In the genomic region with DNA sequence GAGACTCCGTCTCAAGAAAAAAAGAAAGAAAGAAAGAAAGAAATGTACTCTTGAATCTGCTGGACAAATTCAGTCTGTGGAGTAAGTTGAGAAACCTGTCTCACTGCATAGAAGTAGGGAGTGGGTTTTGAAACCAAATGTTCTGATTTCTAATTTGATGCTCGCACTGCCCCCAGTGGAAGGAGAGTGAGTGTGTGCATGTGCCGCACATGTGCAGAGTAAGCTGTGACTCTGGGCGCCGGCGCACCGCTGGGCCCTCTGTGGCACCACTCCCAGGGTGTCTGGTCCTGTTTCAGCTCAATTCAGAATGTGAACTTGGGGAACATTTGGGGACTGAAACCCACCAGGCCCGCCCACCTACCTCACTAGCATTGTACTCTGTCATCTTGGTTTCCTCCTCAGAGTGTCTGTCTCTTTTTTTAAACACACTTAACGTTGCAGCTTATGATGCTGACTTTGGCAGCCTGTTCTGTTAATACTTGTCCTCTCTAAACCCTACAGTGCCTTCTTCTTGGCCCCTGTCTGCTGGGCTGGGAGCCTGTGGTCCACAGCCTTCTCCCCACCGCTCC, we compare ENCODE assay signal across 15 cellular contexts.
DNase-seq lines count a peak whose midpoint lies in the region; ATAC-seq, FAIRE-seq and TF ChIP-seq lines count a peak whose summit lies in the region.
"Had no signal": no experiment of that assay in that cellular context is flagged by ENCODE, and none has a peak within 500 bp of the region (broad histone marks: within the 10 kb centered on the region; RNA-seq: fewer than 3 reads in every experiment).

No MANE protein-coding gene starts in this region.

- H2BK120ac ChIP-seq in H1 (replicated peaks; ENCODE audit: low read depth, low read length), result no peak overlapping the region

- no peak overlapping the region for H2AK5ac ChIP-seq in H1 (ENCODE audit: low read depth, low read length)

- no peak overlapping the region for H2BK5ac ChIP-seq in H1 (ENCODE audit: low read depth, low read length)

- H3K4me1 ChIP-seq in Karpas-422 (ENCODE audit: low read length), result no peaks in the 10 kb centered on the region
- peaks cover 7 to 24% (median 14%) of the 10 kb centered on the region in 4 experiments; a peak in 6 of 7 replicates for H3K4me1 ChIP-seq in H1 (replicated peaks in 1 of 4; ENCODE audit: control insufficient read depth in 3 of 4, insufficient read depth in 4 of 4, low read length in 3 of 4)
- peaks cover 3 to 4% of the 10 kb centered on the region in 2 donors for H3K4me1 ChIP-seq in thyroid gland

- no peak overlapping the region for H4K5ac ChIP-seq in H1 (ENCODE audit: insufficient read length, low read depth, low read length)

- H3K14ac ChIP-seq in H1 (ENCODE audit: insufficient read length), result no peak overlapping the region

- no peaks in the 10 kb centered on the region for H4K20me1 ChIP-seq in Karpas-422 (ENCODE audit: insufficient read depth, low read depth, low read length)
- H4K20me1 ChIP-seq in H1 (replicated peaks in 1 of 2; ENCODE audit: control insufficient read depth in 1 of 2, insufficient read depth in 2 of 2, low read length in 2 of 2), result no peaks in the 10 kb centered on the region

- no peak overlapping the region for H3K4me3 ChIP-seq in Karpas-422 (ENCODE audit: low read length)
- H3K4me3 ChIP-seq in H1 (ENCODE audit: extremely low read depth in 1 of 4, insufficient read depth in 2 of 4, low read depth in 3 of 4, low read length in 4 of 4), result no peak overlapping the region
- no peak overlapping the region for H3K4me3 ChIP-seq in thyroid gland (replicated peaks in 1 of 3)

- H3K27me3 Mint-ChIP-seq in activated CD8-positive, alpha-beta T cell treated with anti-CD3 and anti-CD28 coated beads for 36 hours, result peaks cover 6% of the 10 kb centered on the region
- H3K27me3 Mint-ChIP-seq in activated CD8-positive, alpha-beta T cell treated with anti-CD3 and anti-CD28 coated beads, Interleukin-2, amount 10 ng/mL, durations not matched to agents 7 days and 5 days (ENCODE audit: low read depth), result peaks cover 16% of the 10 kb centered on the region
- H3K27me3 Mint-ChIP-seq: activated naive CD4-positive, alpha-beta T cell treated with anti-CD3 and anti-CD28 coated beads, Interleukin-2, amount 50 U/mL, for 24 hours had no signal

- no peak overlapping the region for H3K27ac Mint-ChIP-seq in activated CD8-positive, alpha-beta T cell treated with anti-CD3 and anti-CD28 coated beads for 36 hours
- H3K27ac Mint-ChIP-seq in activated CD8-positive, alpha-beta T cell treated with anti-CD3 and anti-CD28 coated beads, Interleukin-2, amount 10 ng/mL, durations not matched to agents 7 days and 5 days, result no peak overlapping the region
- H3K27ac Mint-ChIP-seq: activated naive CD4-positive, alpha-beta T cell treated with anti-CD3 and anti-CD28 coated beads, Interleukin-2, amount 50 U/mL, for 24 hours; T-helper 2 cell treated with Interferon-gamma antibody and Interleukin-4, amounts not matched to agents 5 μg/mL and 100 μg/mL, for 36 hours had no signal

- H2BK15ac ChIP-seq in H1 (ENCODE audit: low read length), result no peak overlapping the region

- intact Hi-C loops in activated CD8-positive, alpha-beta T cell treated with anti-CD3 and anti-CD28 coated beads for 36 hours (cut with micrococcal nuclease), result no loop called here
- intact Hi-C loops in thyroid gland (cut with DNase I), result no loop called here

- no peak overlapping the region for H3K18ac ChIP-seq in H1 (ENCODE audit: extremely low read depth, low read length)

- H3K9me3 ChIP-seq in Karpas-422 (ENCODE audit: low read length) (no peaks in the 10 kb centered on the region), H1 (ENCODE audit: insufficient read depth in 2 of 2, low read depth in 1 of 2, low read length in 1 of 2) (no peaks in the 10 kb centered on the region), thyroid gland (no peaks in the 10 kb centered on the region)

- POLR2A ChIA-PET in activated CD8-positive, alpha-beta T cell treated with anti-CD3 and anti-CD28 coated beads for 36 hours (lab: Charles Lee), result no interaction called here
- POLR2A ChIA-PET in activated CD8-positive, alpha-beta T cell treated with anti-CD3 and anti-CD28 coated beads, Interleukin-2, amount 10 ng/mL, durations not matched to agents 7 days and 5 days (lab: Charles Lee), result no interaction called here
- POLR2A ChIA-PET in H1 (lab: Charles Lee; ENCODE audit: partially characterized antibody), result interaction anchor here (1.3 kb wide), 1 partner anchor 13 kb away, joined by 4 read pairs; no protein-coding TSS in a partner anchor

- H2BK20ac ChIP-seq in H1 (ENCODE audit: low read length), result no peak overlapping the region

- H3K79me2 ChIP-seq in Karpas-422 (ENCODE audit: low read length), result no peaks in the 10 kb centered on the region
- H3K79me2 ChIP-seq in H1 (ENCODE audit: control insufficient read depth in 1 of 2, insufficient read depth in 2 of 2, low read length in 2 of 2), result no peaks in the 10 kb centered on the region

- no peak overlapping the region for H3K23ac ChIP-seq in H1 (ENCODE audit: insufficient read length)

- H3K9me3 Mint-ChIP-seq in activated CD8-positive, alpha-beta T cell treated with anti-CD3 and anti-CD28 coated beads for 36 hours, result no peaks in the 10 kb centered on the region
- H3K9me3 Mint-ChIP-seq in activated CD8-positive, alpha-beta T cell treated with anti-CD3 and anti-CD28 coated beads, Interleukin-2, amount 10 ng/mL, durations not matched to agents 7 days and 5 days (ENCODE audit: insufficient read depth), result no peaks in the 10 kb centered on the region
- H3K9me3 Mint-ChIP-seq: activated naive CD4-positive, alpha-beta T cell treated with anti-CD3 and anti-CD28 coated beads, Interleukin-2, amount 50 U/mL, for 24 hours; T-helper 2 cell treated with Interferon-gamma antibody and Interleukin-4, amounts not matched to agents 5 μg/mL and 100 μg/mL, for 36 hours had no signal

- no peaks in the 10 kb centered on the region for H3K9me2 ChIP-seq in Karpas-422 (replicated peaks; ENCODE audit: insufficient read depth, low read length)

- no peak overlapping the region for H3K4me3 Mint-ChIP-seq in activated CD8-positive, alpha-beta T cell treated with anti-CD3 and anti-CD28 coated beads for 36 hours
- H3K4me3 Mint-ChIP-seq in activated CD8-positive, alpha-beta T cell treated with anti-CD3 and anti-CD28 coated beads, Interleukin-2, amount 10 ng/mL, durations not matched to agents 7 days and 5 days, result no peak overlapping the region
- H3K4me3 Mint-ChIP-seq: activated naive CD4-positive, alpha-beta T cell treated with anti-CD3 and anti-CD28 coated beads, Interleukin-2, amount 50 U/mL, for 24 hours; T-helper 2 cell treated with Interferon-gamma antibody and Interleukin-4, amounts not matched to agents 5 μg/mL and 100 μg/mL, for 36 hours had no signal

- no peak overlapping the region for H2AFZ ChIP-seq in Karpas-422 (ENCODE audit: low read length)
- no peak overlapping the region for H2AFZ ChIP-seq in H1 (ENCODE audit: low read length)

- H4K91ac ChIP-seq in H1 (replicated peaks; ENCODE audit: insufficient read length, low read length), result no peak overlapping the region

- ATAC-seq in activated CD8-positive, alpha-beta T cell treated with anti-CD3 and anti-CD28 coated beads for 36 hours, result no peak
- ATAC-seq in activated CD8-positive, alpha-beta T cell treated with anti-CD3 and anti-CD28 coated beads, Interleukin-2, amount 10 ng/mL, durations not matched to agents 7 days and 5 days, result no peak

- no peak overlapping the region for H4K8ac ChIP-seq in H1 (ENCODE audit: extremely low read depth, insufficient read depth, low read length)

- no peaks in the 10 kb centered on the region for H3K23me2 ChIP-seq in H1 (ENCODE audit: low read depth, low read length)

- FAIRE-seq in H1 (lab: Jason Lieb, UNC), result no peak

- no peaks in the 10 kb centered on the region for H3K79me1 ChIP-seq in H1 (ENCODE audit: low read depth, low read length)

- H3K27me3 ChIP-seq in Karpas-422 (ENCODE audit: low read length) (no peaks in the 10 kb centered on the region), H1 (replicated peaks in 1 of 4; ENCODE audit: control insufficient read depth in 3 of 4, extremely low read depth in 1 of 4, insufficient read depth in 3 of 4, low read length in 3 of 4) (no peaks in the 10 kb centered on the region), thyroid gland (no peaks in the 10 kb centered on the region)

- CTCF ChIA-PET in activated CD8-positive, alpha-beta T cell treated with anti-CD3 and anti-CD28 coated beads for 36 hours (lab: Charles Lee), result no interaction called here
- CTCF ChIA-PET in activated CD8-positive, alpha-beta T cell treated with anti-CD3 and anti-CD28 coated beads, Interleukin-2, amount 10 ng/mL, durations not matched to agents 7 days and 5 days (lab: Charles Lee), result no interaction called here
- CTCF ChIA-PET in H1 (lab: Charles Lee; ENCODE audit: partially characterized antibody), result interaction anchor here (0.6 to 2.6 kb wide), 22 partner anchors 12 to 353 kb away, joined by 3 to 11 read pairs (median 4); a partner anchor contains a TSS

- TF ChIP-seq RAD21 in H1 (IDR thresholded peaks at IDR 0.05 in 1 of 2, conservative IDR thresholded peaks at IDR 0.05 in 1 of 2; ENCODE audit: low read depth in 2 of 2, low read length in 2 of 2), result peak; percentile 11 to 30; a peak in 2 of 4 replicates

- no peaks in the 10 kb centered on the region for H3K4me1 Mint-ChIP-seq in activated CD8-positive, alpha-beta T cell treated with anti-CD3 and anti-CD28 coated beads for 36 hours (ENCODE audit: low read depth)
- H3K4me1 Mint-ChIP-seq in activated CD8-positive, alpha-beta T cell treated with anti-CD3 and anti-CD28 coated beads, Interleukin-2, amount 10 ng/mL, durations not matched to agents 7 days and 5 days (ENCODE audit: low read depth), result no peaks in the 10 kb centered on the region
- H3K4me1 Mint-ChIP-seq: activated naive CD4-positive, alpha-beta T cell treated with anti-CD3 and anti-CD28 coated beads, Interleukin-2, amount 50 U/mL, for 24 hours had no signal

- TF ChIP-seq CTCF in activated CD8-positive, alpha-beta T cell treated with anti-CD3 and anti-CD28 coated beads for 36 hours (IDR thresholded peaks at IDR 0.05), result no peak
- TF ChIP-seq CTCF in H1 (IDR thresholded peaks at IDR 0.05; ENCODE audit: control extremely low read depth in 1 of 3, insufficient read depth in 1 of 3, low read depth in 1 of 3, low read length in 3 of 3) (peak; percentile 32 to 56 (median 47)), thyroid gland (IDR thresholded peaks at IDR 0.05) (peak in 1 of 6 experiments; percentile 16)

- H2BK12ac ChIP-seq in H1 (ENCODE audit: low read depth, low read length), result no peak overlapping the region

- no peak overlapping the region for H3K56ac ChIP-seq in H1 (replicated peaks; ENCODE audit: insufficient read length, low read depth, low read length)

- H3K4ac ChIP-seq in H1 (replicated peaks; ENCODE audit: insufficient read length, low read depth, low read length), result no peak overlapping the region

- H3K4me2 ChIP-seq in Karpas-422 (ENCODE audit: low read depth, low read length, poor library complexity, severe bottlenecking), result no peak overlapping the region
- no peak overlapping the region for H3K4me2 ChIP-seq in H1 (ENCODE audit: insufficient read depth in 1 of 2, low read depth in 2 of 2, low read length in 2 of 2)

- TF ChIP-seq POLR2A in H1 (IDR thresholded peaks at IDR 0.05; ENCODE audit: control extremely low read depth in 1 of 2, low read depth in 2 of 2, low read length in 2 of 2) (no peak), thyroid gland (IDR thresholded peaks at IDR 0.05) (no peak)

- no peaks in the 10 kb centered on the region for H3K36me3 ChIP-seq in Karpas-422 (ENCODE audit: insufficient read depth, low read length)
- no peaks in the 10 kb centered on the region for H3K36me3 ChIP-seq in H1 (ENCODE audit: control insufficient read depth in 2 of 4, insufficient read depth in 4 of 4, low read length in 3 of 4)
- no peaks in the 10 kb centered on the region for H3K36me3 ChIP-seq in thyroid gland

- H3K36me3 Mint-ChIP-seq in activated CD8-positive, alpha-beta T cell treated with anti-CD3 and anti-CD28 coated beads for 36 hours (ENCODE audit: low read depth), result no peaks in the 10 kb centered on the region
- H3K36me3 Mint-ChIP-seq in activated CD8-positive, alpha-beta T cell treated with anti-CD3 and anti-CD28 coated beads, Interleukin-2, amount 10 ng/mL, durations not matched to agents 7 days and 5 days (ENCODE audit: low read depth), result no peaks in the 10 kb centered on the region
- H3K36me3 Mint-ChIP-seq: activated naive CD4-positive, alpha-beta T cell treated with anti-CD3 and anti-CD28 coated beads, Interleukin-2, amount 50 U/mL, for 24 hours had no signal

- WGBS in H1 (ENCODE audit: extremely low coverage in 1 of 2, insufficient coverage in 1 of 2, insufficient read length in 1 of 2, insufficient replicate concordance in 2 of 2, low coverage in 1 of 2, low lambda C conversion rate in 2 of 2, missing lambda C conversion rate in 1 of 2), 2 experiments, result 97% methylated on average over 9 of the region's 10 CpGs; no CpG with 5 or more reads in 1 of the 2 experiments
- WGBS in thyroid gland, 2 donors, result 83 to 86% methylated on average over 10 of the region's 10 CpGs

- TF ChIP-seq EP300 in H1 (IDR thresholded peaks at IDR 0.05; ENCODE audit: borderline replicate concordance in 1 of 2, low read depth in 2 of 2, low read length in 2 of 2), result no peak

- H3K27ac ChIP-seq in Karpas-422 (ENCODE audit: low read length) (no peak overlapping the region), H1 (ENCODE audit: low read depth, low read length) (no peak overlapping the region), thyroid gland (no peak overlapping the region)

- peak; percentile 3 for DNase-seq in activated CD8-positive, alpha-beta T cell treated with anti-CD3 and anti-CD28 coated beads for 36 hours
- no peak for DNase-seq in activated CD8-positive, alpha-beta T cell treated with anti-CD3 and anti-CD28 coated beads, Interleukin-2, amount 10 ng/mL, durations not matched to agents 7 days and 5 days
- DNase-seq in Karpas-422, result peak; percentile 53
- peak in 1 of 2 experiments; percentile 49 for DNase-seq in H1 (ENCODE audit: low read depth in 1 of 2, low spot score in 2 of 2)
- DNase-seq in thyroid gland, result peak; percentile 6 to 15
- DNase-seq in kidney glomerular epithelial cell (lab: John Stamatoyannopoulos, UW), result no peak
- DNase-seq in NOMO-1 (lab: John Stamatoyannopoulos, UW; ENCODE audit: unreplicated experiment in 2 of 2), result no peak
- no peak for DNase-seq in NCI-H345 (lab: John Stamatoyannopoulos, UW)
- DNase-seq: erythroblast, GF-D8, midbrain, NCI-H1930, OCI-M1 had no signal

- H3K9ac ChIP-seq in Karpas-422 (ENCODE audit: low read length) (no peak overlapping the region), H1 (replicated peaks in 1 of 4; ENCODE audit: extremely low read depth in 1 of 4, low read depth in 3 of 4, low read length in 3 of 4) (no peak overlapping the region)

Comparison
In these comparisons a context has a peak if more than half of its experiments do, and no peak if none do; other contexts are left out.
1. DNase-seq: peak in activated CD8-positive, alpha-beta T cell treated with anti-CD3 and anti-CD28 coated beads for 36 hours (single experiment), Karpas-422 (single experiment) and thyroid gland (2 of 2); none in activated CD8-positive, alpha-beta T cell treated with anti-CD3 and anti-CD28 coated beads, Interleukin-2, amount 10 ng/mL, durations not matched to agents 7 days and 5 days (single experiment), kidney glomerular epithelial cell (single experiment), NOMO-1 (0 of 2) and NCI-H345 (single experiment).